ENCODE assay signal across 8 cellular contexts in the genomic region with DNA sequence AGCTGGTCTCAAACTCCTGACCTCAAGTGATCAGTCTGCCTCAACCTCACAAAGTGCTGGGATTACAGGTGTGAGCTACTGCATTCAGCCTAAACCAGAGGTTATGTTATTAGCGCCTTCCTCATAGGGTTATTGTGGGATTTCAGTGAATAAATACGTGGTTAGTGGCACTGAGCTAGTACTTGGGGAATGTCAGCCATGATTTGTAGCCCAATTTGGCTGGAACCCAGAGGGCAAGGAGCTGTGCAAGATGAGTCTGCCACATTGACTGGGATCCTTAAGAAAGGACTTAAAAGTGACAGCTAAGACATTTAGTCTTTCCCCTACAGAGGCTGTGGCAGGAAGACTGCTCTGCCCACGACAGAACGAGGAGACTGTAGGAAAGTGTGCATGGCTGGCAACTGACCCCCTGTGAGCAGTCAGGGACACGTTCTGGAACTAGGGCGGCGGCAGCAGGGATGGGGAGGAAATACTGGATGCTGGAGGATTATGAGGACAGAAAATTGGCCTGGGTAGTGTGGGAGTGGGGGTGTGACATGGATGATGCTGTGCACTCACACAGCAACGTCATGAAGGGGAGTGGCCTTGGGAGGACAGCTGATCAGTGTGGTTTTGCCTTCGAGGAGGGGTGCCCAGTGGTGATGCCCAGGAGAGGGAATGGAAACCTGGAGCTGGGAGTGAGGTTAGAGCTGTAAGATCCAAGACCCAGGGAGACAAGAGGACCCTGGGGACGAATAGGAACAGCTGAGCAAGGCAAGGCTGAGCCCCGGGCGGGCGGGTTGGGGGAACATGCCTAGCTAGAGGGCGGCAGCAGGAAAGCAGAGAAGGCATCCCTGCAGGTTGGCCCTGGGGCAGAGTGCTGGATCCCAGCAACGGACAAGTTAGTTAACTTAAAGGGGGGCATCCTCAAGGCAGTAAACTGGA. TPM values are rescaled to one million over a fixed set of nuclear protein-coding genes. Genes with fewer than 3 reads are reported as not detected.
DNase-seq lines count a peak whose midpoint lies in the region; ATAC-seq and TF ChIP-seq lines count a peak whose summit lies in the region.

No MANE protein-coding gene starts in this region.

- no peak overlapping the region for H4K91ac ChIP-seq in IMR-90 (ENCODE audit: insufficient read depth, low read depth, low read length)

- peaks cover 13% of the 10 kb centered on the region; the same call in 1 of the 2 replicates for H3K9me1 ChIP-seq in IMR-90 (ENCODE audit: insufficient read depth, low read length)

- H3K4ac ChIP-seq in IMR-90 (ENCODE audit: low read depth, low read length), result peak overlapping the region; percentile 14; the same call in 1 of the 2 replicates

- H3K27ac Mint-ChIP-seq in CD4-positive, alpha-beta memory T cell, result peak overlapping the region; percentile 97 to 100 (median 100)
- no peak overlapping the region for H3K27ac Mint-ChIP-seq in activated naive CD4-positive, alpha-beta T cell treated with anti-CD3 and anti-CD28 coated beads, Interleukin-2, amount 10 ng/mL, durations not matched to agents 7 days and 5 days
- H3K27ac Mint-ChIP-seq in neural progenitor cell, result no peak overlapping the region

- H3K14ac ChIP-seq in IMR-90 (replicated peaks; ENCODE audit: low read depth, low read length), result peak overlapping the region; percentile 67

- TF ChIP-seq CTCF in IMR-90 (conservative IDR thresholded peaks at IDR 0.05; ENCODE audit: low read depth, low read length), result no peak
- no peak for TF ChIP-seq CTCF in foreskin fibroblast (IDR thresholded peaks at IDR 0.05; ENCODE audit: low read depth, low read length)
- TF ChIP-seq CTCF in neural progenitor cell (IDR thresholded peaks at IDR 0.05), result no peak
- TF ChIP-seq CTCF in tibial nerve (IDR thresholded peaks at IDR 0.05), result peak in 1 of 5 experiments; percentile 12

- H2BK15ac ChIP-seq in IMR-90 (ENCODE audit: low read depth, low read length), result no peak overlapping the region

- peak overlapping the region in 1 of 2 donors; percentile 20 for H3K4me3 ChIP-seq in CD4-positive, alpha-beta memory T cell (ENCODE audit: low read length in 2 of 2)
- H3K4me3 ChIP-seq in IMR-90 (ENCODE audit: insufficient read depth, low read depth, low read length) (peak overlapping the region; percentile 38), foreskin fibroblast (ENCODE audit: low read depth in 1 of 2, low read length in 2 of 2) (peak overlapping the region; percentile 57 to 87), neural progenitor cell (peak overlapping the region; percentile 94), tibial nerve (peak overlapping the region; percentile 67 to 78 (median 72))

- H3F3A ChIP-seq in neural progenitor cell (ENCODE audit: low read depth), result peaks cover 33% of the 10 kb centered on the region

- 7% methylated on average over 3 of the region's 15 CpGs; no CpG with 5 or more reads in 1 of the 2 experiments for whole genome bisulfite sequencing in IMR-90 (ENCODE audit: extremely low coverage in 2 of 2, insufficient read length in 1 of 2), 2 experiments
- 5 to 7% methylated on average over 15 of the region's 15 CpGs for WGBS in tibial nerve, 2 donors

- H3K79me2 ChIP-seq in neural progenitor cell (ENCODE audit: low read depth), result no peaks in the 10 kb centered on the region

- H4K8ac ChIP-seq in IMR-90 (ENCODE audit: low read depth in 2 of 2, low read length in 2 of 2), result peak overlapping the region in 1 of 2 experiments; percentile 37; a peak in 1 of 4 replicates

- dilution Hi-C loops in IMR-90 (cut with HindIII; ENCODE audit: low sequenced_read_pairs, unreplicated experiment), result no loop called here

- peak overlapping the region; percentile 28; the same call in 1 of the 2 replicates for H4K5ac ChIP-seq in IMR-90 (ENCODE audit: low read depth, low read length)

- H3K4me3 Mint-ChIP-seq in CD4-positive, alpha-beta memory T cell, result peak overlapping the region; percentile 79 to 90 (median 83)
- H3K4me3 Mint-ChIP-seq in activated naive CD4-positive, alpha-beta T cell treated with anti-CD3 and anti-CD28 coated beads, Interleukin-2, amount 10 ng/mL, durations not matched to agents 7 days and 5 days, result peak overlapping the region; percentile 62
- peak overlapping the region; percentile 93 for H3K4me3 Mint-ChIP-seq in neural progenitor cell

- peaks cover 52% of the 10 kb centered on the region for H3K4me1 ChIP-seq in CD4-positive, alpha-beta memory T cell (ENCODE audit: insufficient read depth, low read length)
- H3K4me1 ChIP-seq in IMR-90 (ENCODE audit: control insufficient read depth, insufficient read depth, low read length), result peaks cover 2% of the 10 kb centered on the region
- H3K4me1 ChIP-seq in neural progenitor cell, result no peaks in the 10 kb centered on the region
- peaks cover 0 to 32% (median 17%) of the 10 kb centered on the region in 4 donors for H3K4me1 ChIP-seq in tibial nerve

- peaks cover 0 to 14% of the 10 kb centered on the region in 2 donors for H3K27me3 Mint-ChIP-seq in CD4-positive, alpha-beta memory T cell
- peaks cover 53% of the 10 kb centered on the region for H3K27me3 Mint-ChIP-seq in activated naive CD4-positive, alpha-beta T cell treated with anti-CD3 and anti-CD28 coated beads, Interleukin-2, amount 10 ng/mL, durations not matched to agents 7 days and 5 days
- H3K27me3 Mint-ChIP-seq in neural progenitor cell (ENCODE audit: insufficient read depth, low read depth), result peaks cover 35% of the 10 kb centered on the region

- intact Hi-C loops in CD4-positive, alpha-beta memory T cell (cut with micrococcal nuclease), result loop anchor here (2.0 to 5.0 kb wide), 3 partner anchors 15 to 160 kb away; a partner anchor contains a TSS
- intact Hi-C loops in IMR-90 (cut with micrococcal nuclease), result no loop called here

- H3K4me2 ChIP-seq in IMR-90 (ENCODE audit: low read depth, low read length), result peak overlapping the region; percentile 79
- H3K4me2 ChIP-seq in neural progenitor cell, result peak overlapping the region; percentile 77

- no peaks in the 10 kb centered on the region for H3K27me3 ChIP-seq in CD4-positive, alpha-beta memory T cell (ENCODE audit: insufficient read depth, low read length)
- H3K27me3 ChIP-seq in IMR-90 (ENCODE audit: control insufficient read depth, insufficient read depth, low read length), result no peaks in the 10 kb centered on the region
- H3K27me3 ChIP-seq in neural progenitor cell, result no peaks in the 10 kb centered on the region
- no peaks in the 10 kb centered on the region for H3K27me3 ChIP-seq in tibial nerve

- no peak for TF ChIP-seq POLR2A in IMR-90 (IDR thresholded peaks at IDR 0.05; ENCODE audit: low read depth, low read length)
- peak in 1 of 2 donors; percentile 12 for TF ChIP-seq POLR2A in tibial nerve (IDR thresholded peaks at IDR 0.05)

- TF ChIP-seq EP300 in tibial nerve (IDR thresholded peaks at IDR 0.05), result peak in 1 of 2 donors; percentile 53

- peak overlapping the region; percentile 3; the same call in 1 of the 2 replicates for H2AK5ac ChIP-seq in IMR-90 (ENCODE audit: low read depth, low read length)

- H3K56ac ChIP-seq in IMR-90 (ENCODE audit: extremely low read depth, insufficient read depth, low read length), result no peak overlapping the region

- peaks cover 0 to 27% of the 10 kb centered on the region in 2 donors for H3K36me3 Mint-ChIP-seq in CD4-positive, alpha-beta memory T cell
- H3K36me3 Mint-ChIP-seq in activated naive CD4-positive, alpha-beta T cell treated with anti-CD3 and anti-CD28 coated beads, Interleukin-2, amount 10 ng/mL, durations not matched to agents 7 days and 5 days, result no peaks in the 10 kb centered on the region
- peaks cover 5% of the 10 kb centered on the region for H3K36me3 Mint-ChIP-seq in neural progenitor cell

- no peaks in the 10 kb centered on the region for H3K36me3 ChIP-seq in CD4-positive, alpha-beta memory T cell (ENCODE audit: insufficient read depth, low read length)
- H3K36me3 ChIP-seq in IMR-90 (ENCODE audit: control insufficient read depth, insufficient read depth, low read length) (no peaks in the 10 kb centered on the region), neural progenitor cell (no peaks in the 10 kb centered on the region), tibial nerve (no peaks in the 10 kb centered on the region)

- peaks cover 29 to 65% (median 50%) of the 10 kb centered on the region in 4 donors for H3K4me1 Mint-ChIP-seq in CD4-positive, alpha-beta memory T cell
- peaks cover 62% of the 10 kb centered on the region for H3K4me1 Mint-ChIP-seq in activated naive CD4-positive, alpha-beta T cell treated with anti-CD3 and anti-CD28 coated beads, Interleukin-2, amount 10 ng/mL, durations not matched to agents 7 days and 5 days
- peaks cover 23% of the 10 kb centered on the region for H3K4me1 Mint-ChIP-seq in neural progenitor cell

- 0 out of 2 replicates have a peak overlapping the region, but pooled peaks have one; percentile 7 for H3K18ac ChIP-seq in IMR-90 (ENCODE audit: low read depth, low read length)

- BruUV-seq in IMR-90 (replicated peaks; lab: Mats Ljungman, UMichigan), result no TSS peak

- peak overlapping the region; percentile 3 for H2BK5ac ChIP-seq in IMR-90 (ENCODE audit: low read depth, low read length, poor library complexity, severe bottlenecking)

- H3K79me1 ChIP-seq in IMR-90 (ENCODE audit: low read depth in 1 of 2, low read length in 2 of 2), result 0 out of 4 replicates have a peak, but pooled peaks cover 0 to 4% of the 10 kb centered on the region in 2 experiments

- CTCF ChIA-PET in CD4-positive, alpha-beta memory T cell (lab: Charles Lee; ENCODE audit: partially characterized antibody), result interaction anchor here (0.9 to 1.9 kb wide), 6 partner anchors 9 to 171 kb away, joined by 3 to 17 read pairs (median 6); a partner anchor contains a TSS
- CTCF ChIA-PET in IMR-90 (lab: Yijun Ruan, JAX), result interaction anchor here (1.6 to 2.0 kb wide), 2 partner anchors 44 to 71 kb away, joined by 5 to 9 read pairs; no protein-coding TSS in a partner anchor
- CTCF ChIA-PET in activated naive CD4-positive, alpha-beta T cell treated with anti-CD3 and anti-CD28 coated beads, Interleukin-2, amount 10 ng/mL, durations not matched to agents 7 days and 5 days (lab: Charles Lee), result interaction anchor here (0.6 to 2.2 kb wide), 6 partner anchors 10 to 71 kb away, joined by 3 to 12 read pairs (median 3); a partner anchor contains a TSS

- peaks cover 0 to 25% (median 0%) of the 10 kb centered on the region in 8 donors for H3K9me3 Mint-ChIP-seq in CD4-positive, alpha-beta memory T cell
- no peaks in the 10 kb centered on the region for H3K9me3 Mint-ChIP-seq in activated naive CD4-positive, alpha-beta T cell treated with anti-CD3 and anti-CD28 coated beads, Interleukin-2, amount 10 ng/mL, durations not matched to agents 7 days and 5 days
- peaks cover 34% of the 10 kb centered on the region for H3K9me3 Mint-ChIP-seq in neural progenitor cell

- in situ Hi-C loops in IMR-90 (cut with MboI; ENCODE audit: low sequenced_read_pairs), result no loop called here

- H3K9ac ChIP-seq in IMR-90 (ENCODE audit: low read depth, low read length) (0 out of 2 replicates have a peak overlapping the region, but pooled peaks have one; percentile 0), neural progenitor cell (no peak overlapping the region)

- peak overlapping the region; percentile 70 for H3K27ac ChIP-seq in CD4-positive, alpha-beta memory T cell (ENCODE audit: low read depth, low read length)
- no peak overlapping the region for H3K27ac ChIP-seq in IMR-90 (ENCODE audit: insufficient read depth, low read length)
- H3K27ac ChIP-seq in neural progenitor cell, result no peak overlapping the region
- peak overlapping the region; percentile 69 to 97 (median 82) for H3K27ac ChIP-seq in tibial nerve

- peak; percentile 21 for ATAC-seq in IMR-90 (ENCODE audit: low read depth)

- 0 out of 2 replicates have a peak overlapping the region, but pooled peaks have one; percentile 64 for H3K23ac ChIP-seq in IMR-90 (ENCODE audit: low read depth, low read length)

- no peaks in the 10 kb centered on the region for H3K9me3 ChIP-seq in CD4-positive, alpha-beta memory T cell (ENCODE audit: control insufficient read depth in 1 of 2, low read length in 2 of 2)
- H3K9me3 ChIP-seq in IMR-90 (ENCODE audit: control insufficient read depth, insufficient read depth, low read length) (peaks cover 4% of the 10 kb centered on the region; the same call in 1 of the 2 replicates), neural progenitor cell (ENCODE audit: low read depth) (no peaks in the 10 kb centered on the region), tibial nerve (peaks cover 0 to 2% (median 0%) of the 10 kb centered on the region in 4 donors)

- H4K20me1 ChIP-seq in IMR-90 (ENCODE audit: insufficient read depth, low read length) (peaks cover 10% of the 10 kb centered on the region), neural progenitor cell (ENCODE audit: low read depth) (no peaks in the 10 kb centered on the region)

- POLR2A ChIA-PET in CD4-positive, alpha-beta memory T cell (lab: Charles Lee; ENCODE audit: partially characterized antibody), result interaction anchor here (1.0 to 2.3 kb wide), 8 partner anchors 8 to 257 kb away, joined by 3 to 22 read pairs (median 4); a partner anchor contains a TSS
- POLR2A ChIA-PET in IMR-90 (lab: Charles Lee; ENCODE audit: unreplicated experiment), result no interaction called here

- H2BK120ac ChIP-seq in IMR-90 (ENCODE audit: low read depth, low read length), result no peak overlapping the region

- no peak overlapping the region for H2BK20ac ChIP-seq in IMR-90 (ENCODE audit: low read depth, low read length)

- peak overlapping the region; percentile 82 for H2AK9ac ChIP-seq in IMR-90 (replicated peaks; ENCODE audit: low read depth, low read length, poor library complexity)

- DNase-seq in CD4-positive, alpha-beta memory T cell, result peak; percentile 58 to 82 (median 68)
- peak; percentile 84 for DNase-seq in IMR-90
- DNase-seq in activated naive CD4-positive, alpha-beta T cell treated with anti-CD3 and anti-CD28 coated beads, Interleukin-2, amount 10 ng/mL, durations not matched to agents 7 days and 5 days, result peak; percentile 64
- DNase-seq in foreskin fibroblast, result peak; percentile 83 to 93
- peak; percentile 40 for DNase-seq in neural progenitor cell (ENCODE audit: low spot score)
- DNase-seq in tibial nerve (ENCODE audit: low spot score in 2 of 2), result peak; percentile 51 to 82
- DNase-seq in HuH-7.5 (ENCODE audit: low spot score), result no peak

- no peak for TF ChIP-seq RAD21 in IMR-90 (IDR thresholded peaks at IDR 0.05; ENCODE audit: low read length)

- H2AFZ ChIP-seq in IMR-90 (replicated peaks; ENCODE audit: low read length, poor library complexity) (peak overlapping the region; percentile 84), neural progenitor cell (replicated peaks) (no peak overlapping the region)

RNA-seq across cellular contexts. Expression of a gene that starts 14.5 kb away (rescaled TPM):
- 100 to 1,000 TPM; 167 to 171 TPM for total RNA-seq in CD4-positive, alpha-beta memory T cell
- polyA plus RNA-seq in CD4-positive, alpha-beta memory T cell, result 100 to 1,000 TPM; 428 to 552 TPM
- total RNA-seq in IMR-90 (2012; rRNA removed) (365 and 373 TPM in 2 replicates), neural progenitor cell (ENCODE audit: low replicate concordance) (209 and 268 TPM in 2 replicates), tibial nerve (100 to 1,000 TPM; 171 to 241 (median 220) TPM)
- 331 and 425 TPM in 2 replicates for polyA plus RNA-seq in IMR-90 (2012; rRNA removed)
- polyA plus RNA-seq in IMR-90 (2012; cell fraction: cytosol; rRNA removed), result 109 and 263 TPM in 2 replicates
- polyA plus RNA-seq in IMR-90 (2012; cell fraction: nucleus; rRNA removed; ENCODE audit: low replicate concordance), result 38.0 and 159 TPM in 2 replicates
- 256 TPM for polyA plus RNA-seq in PFSK-1 (2012; ENCODE audit: insufficient read length, low read depth)

RNA-seq across cellular contexts. Expression of a gene that starts 14.8 kb away (rescaled TPM):
- 10 to 100 TPM; 31.1 to 31.7 TPM for total RNA-seq in CD4-positive, alpha-beta memory T cell
- 10 to 100 TPM in 1 of 2 donors, 1 to 10 TPM in 1; 2.3 to 11.6 TPM for polyA plus RNA-seq in CD4-positive, alpha-beta memory T cell
- total RNA-seq in IMR-90 (2012; rRNA removed), result 9.1 and 9.4 TPM in 2 replicates
- polyA plus RNA-seq in IMR-90 (2012; rRNA removed), result 18.3 and 18.4 TPM in 2 replicates
- polyA plus RNA-seq in IMR-90 (2012; cell fraction: cytosol; rRNA removed), result 10.8 and 16.4 TPM in 2 replicates
- polyA plus RNA-seq in IMR-90 (2012; cell fraction: nucleus; rRNA removed; ENCODE audit: low replicate concordance), result 9.9 and 12.6 TPM in 2 replicates
- polyA plus RNA-seq in PFSK-1 (2012; ENCODE audit: insufficient read length, low read depth), result 28.0 TPM
- total RNA-seq in neural progenitor cell (ENCODE audit: low replicate concordance), result 28.9 and 32.9 TPM in 2 replicates
- total RNA-seq in tibial nerve, result 10 to 100 TPM; 24.9 to 33.5 (median 32.6) TPM

RNA-seq across cellular contexts. Expression of a gene that starts 19.8 kb away (rescaled TPM):
- 10 to 100 TPM; 22.6 to 26.7 TPM for total RNA-seq in CD4-positive, alpha-beta memory T cell
- polyA plus RNA-seq in CD4-positive, alpha-beta memory T cell, result 10 to 100 TPM; 56.5 to 62.2 TPM
- 42.5 and 53.9 TPM in 2 replicates for total RNA-seq in IMR-90 (2012; rRNA removed)
- 49.0 and 53.0 TPM in 2 replicates for polyA plus RNA-seq in IMR-90 (2012; rRNA removed)
- 72.6 and 78.2 TPM in 2 replicates for polyA plus RNA-seq in IMR-90 (2012; cell fraction: cytosol; rRNA removed)
- polyA plus RNA-seq in IMR-90 (2012; cell fraction: nucleus; rRNA removed; ENCODE audit: low replicate concordance), result 21.8 and 25.5 TPM in 2 replicates
- polyA plus RNA-seq in PFSK-1 (2012; ENCODE audit: insufficient read length, low read depth), result 171 TPM
- total RNA-seq in neural progenitor cell (ENCODE audit: low replicate concordance), result 50.8 and 52.8 TPM in 2 replicates
- 10 to 100 TPM; 32.1 to 51.9 (median 46.0) TPM for total RNA-seq in tibial nerve

RNA-seq across cellular contexts. Expression of a gene that starts 44.8 kb away (rescaled TPM):
- total RNA-seq in CD4-positive, alpha-beta memory T cell, result under 1 TPM; 0.08 to 0.20 TPM
- not detected for polyA plus RNA-seq in CD4-positive, alpha-beta memory T cell
- total RNA-seq in IMR-90 (2012; rRNA removed) (5.6 and 5.7 TPM in 2 replicates), neural progenitor cell (ENCODE audit: low replicate concordance) (4.0 and 15.8 TPM in 2 replicates), tibial nerve (10 to 100 TPM; 10.7 to 19.2 (median 13.9) TPM)
- polyA plus RNA-seq in IMR-90 (2012; rRNA removed), result 18.9 and 23.2 TPM in 2 replicates
- polyA plus RNA-seq in IMR-90 (2012; cell fraction: cytosol; rRNA removed), result 14.2 and 21.1 TPM in 2 replicates
- 12.6 and 30.3 TPM in 2 replicates for polyA plus RNA-seq in IMR-90 (2012; cell fraction: nucleus; rRNA removed; ENCODE audit: low replicate concordance)
- 36.7 TPM for polyA plus RNA-seq in PFSK-1 (2012; ENCODE audit: insufficient read length, low read depth)

RNA-seq across cellular contexts. Expression of a gene that starts 55.5 kb away (rescaled TPM):
- total RNA-seq in CD4-positive, alpha-beta memory T cell, result 10 to 100 TPM; 12.5 to 13.9 TPM
- 1 to 10 TPM; 2.9 to 3.7 TPM for polyA plus RNA-seq in CD4-positive, alpha-beta memory T cell
- 1.1 and 1.8 TPM in 2 replicates for total RNA-seq in IMR-90 (2012; rRNA removed)
- 5.9 and 7.1 TPM in 2 replicates for polyA plus RNA-seq in IMR-90 (2012; rRNA removed)
- 1.9 and 9.5 TPM in 2 replicates for polyA plus RNA-seq in IMR-90 (2012; cell fraction: cytosol; rRNA removed)
- 19.4 and 39.3 TPM in 2 replicates for polyA plus RNA-seq in IMR-90 (2012; cell fraction: nucleus; rRNA removed; ENCODE audit: low replicate concordance)
- 2.3 TPM for polyA plus RNA-seq in PFSK-1 (2012; ENCODE audit: insufficient read length, low read depth)
- total RNA-seq in neural progenitor cell (ENCODE audit: low replicate concordance), result 3.4 and 19.9 TPM in 2 replicates
- total RNA-seq in tibial nerve, result 10 to 100 TPM in 1 of 4 donors, 1 to 10 TPM in 3; 4.6 to 27.9 (median 7.7) TPM

Comparison
In these comparisons a context has a peak if more than half of its experiments do, and no peak if none do; other contexts are left out.
1. H3K27ac ChIP-seq: peak in CD4-positive, alpha-beta memory T cell (single experiment) and tibial nerve (4 of 4); none in IMR-90 (single experiment) and neural progenitor cell (single experiment).
2. H3K27ac Mint-ChIP-seq: peak in CD4-positive, alpha-beta memory T cell (7 of 7); none in activated naive CD4-positive, alpha-beta T cell treated with anti-CD3 and anti-CD28 coated beads, Interleukin-2, amount 10 ng/mL, durations not matched to agents 7 days and 5 days (single experiment) and neural progenitor cell (single experiment).
3. Peak in every context shown above with its lines, with median percentiles within 50 percentile points of each other: H3K4me3 Mint-ChIP-seq.